In the genomic region with DNA sequence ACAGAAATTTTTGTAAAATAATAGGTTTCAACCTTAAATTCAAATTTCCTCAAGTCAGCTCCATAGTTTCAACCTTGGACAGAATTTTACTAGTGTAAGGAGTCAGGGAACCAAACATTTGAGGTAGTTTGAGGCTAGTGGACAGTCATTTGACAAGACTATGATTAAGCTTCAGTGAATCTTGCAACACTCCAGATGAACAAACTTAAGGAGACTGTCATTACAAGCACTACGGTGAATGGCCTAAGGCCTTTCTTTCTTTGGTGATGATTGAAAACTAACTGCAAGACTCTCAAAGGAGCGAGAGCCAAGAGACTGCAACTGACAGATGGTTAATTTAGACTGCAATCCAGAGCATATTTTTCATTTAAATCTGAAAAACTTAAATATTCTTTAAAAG, we compare ENCODE assay signal across 28 cellular contexts.
A peak's percentile ranks its signal among the peaks of the same experiment; 100 is the strongest.
DNase-seq lines count a peak whose midpoint lies in the region; ATAC-seq and TF ChIP-seq lines count a peak whose summit lies in the region.
"Had no signal": no experiment of that assay in that cellular context is flagged by ENCODE, and none has a peak within 500 bp of the region (broad histone marks: within the 10 kb centered on the region; RNA-seq: fewer than 3 reads in every experiment).

No MANE protein-coding gene starts in this region.

- H3K4me1 ChIP-seq in breast epithelium = no peaks in the 10 kb centered on the region
- H3K4me1 ChIP-seq in CD8-positive, alpha-beta T cell (ENCODE audit: insufficient read depth, low read length) = no peaks in the 10 kb centered on the region
- H3K4me1 ChIP-seq: colonic mucosa, esophagus squamous epithelium, lower lobe of right lung, neural progenitor cell, thyroid gland had no signal

- no peak for TF ChIP-seq CTCF in MCF 10A (IDR thresholded peaks at IDR 0.05; ENCODE audit: unreplicated experiment)
- no peak for TF ChIP-seq CTCF in breast epithelium (IDR thresholded peaks at IDR 0.05)
- TF ChIP-seq CTCF in fibroblast of the aortic adventitia (IDR thresholded peaks at IDR 0.05; ENCODE audit: insufficient read depth, low read length) = no peak
- no peak for TF ChIP-seq CTCF in CD8-positive, alpha-beta T cell (IDR thresholded peaks at IDR 0.05)

- H3K27me3 ChIP-seq in breast epithelium = no peaks in the 10 kb centered on the region
- H3K27me3 ChIP-seq in CD8-positive, alpha-beta T cell (ENCODE audit: insufficient read depth, low read length) = no peaks in the 10 kb centered on the region
- H3K27me3 ChIP-seq: colonic mucosa, esophagus squamous epithelium, neural progenitor cell, thyroid gland had no signal

- H3K4me3 Mint-ChIP-seq in MCF 10A (ENCODE audit: unreplicated experiment) = no peak overlapping the region
- no peak overlapping the region for H3K4me3 Mint-ChIP-seq in CD8-positive, alpha-beta T cell
- H3K4me3 Mint-ChIP-seq: activated CD4-positive, alpha-beta T cell treated with anti-CD3 and anti-CD28 coated beads for 36 hours; activated T-cell treated with anti-CD3 and anti-CD28 coated beads, Interleukin-2, amount 50 U/mL, for 4 hours; B cell; brain; effector memory CD8-positive, alpha-beta T cell; neural progenitor cell; stimulated activated naive CD8-positive, alpha-beta T cell treated with anti-CD3 and anti-CD28 coated beads, Interleukin-15, amount 100 ng/mL, for 72 hours had no signal

- no peak overlapping the region for H3K27ac ChIP-seq in breast epithelium
- H3K27ac ChIP-seq in CD8-positive, alpha-beta T cell (ENCODE audit: low read depth, low read length) = no peak overlapping the region
- H3K27ac ChIP-seq: 22Rv1, colonic mucosa, esophagus squamous epithelium, lower lobe of right lung, neural progenitor cell, thyroid gland had no signal

- POLR2A ChIA-PET in MCF 10A (lab: Yijun Ruan, JAX) = interaction anchor here (0.5 to 3.2 kb wide), 3 partner anchors 9 to 1105 kb away, joined by 3 to 18 read pairs (median 4); no protein-coding TSS in a partner anchor
- POLR2A ChIA-PET in CD8-positive, alpha-beta T cell (lab: Charles Lee) = no interaction called here

- H3K36me3 ChIP-seq in breast epithelium = no peaks in the 10 kb centered on the region
- H3K36me3 ChIP-seq in CD8-positive, alpha-beta T cell (ENCODE audit: insufficient read depth, low read length) = no peaks in the 10 kb centered on the region
- H3K36me3 ChIP-seq: colonic mucosa, esophagus squamous epithelium, lower lobe of right lung, neural progenitor cell, thyroid gland had no signal

- CTCF ChIA-PET in MCF 10A (lab: Yijun Ruan, JAX) = interaction anchor here (0.5 to 1.1 kb wide), 2 partner anchors 22 to 82 kb away, joined by 3 read pairs; no protein-coding TSS in a partner anchor
- CTCF ChIA-PET in CD8-positive, alpha-beta T cell (lab: Charles Lee) = no interaction called here

- H3K36me3 Mint-ChIP-seq in MCF 10A (ENCODE audit: insufficient read depth, unreplicated experiment) = no peaks in the 10 kb centered on the region
- no peaks in the 10 kb centered on the region for H3K36me3 Mint-ChIP-seq in CD8-positive, alpha-beta T cell
- H3K36me3 Mint-ChIP-seq: brain, neural progenitor cell had no signal

- H3K27me3 Mint-ChIP-seq in MCF 10A (ENCODE audit: insufficient read depth, unreplicated experiment) = no peaks in the 10 kb centered on the region
- no peaks in the 10 kb centered on the region for H3K27me3 Mint-ChIP-seq in CD8-positive, alpha-beta T cell (ENCODE audit: low read depth)
- H3K27me3 Mint-ChIP-seq: B cell; effector memory CD8-positive, alpha-beta T cell; stimulated activated naive CD8-positive, alpha-beta T cell treated with anti-CD3 and anti-CD28 coated beads, Interleukin-15, amount 100 ng/mL, for 72 hours had no signal

- intact Hi-C loops in MCF 10A (cut with micrococcal nuclease) = no loop called here
- intact Hi-C loops in breast epithelium (cut with DNase I; ENCODE audit: low total_unique reads) = loop anchor here (5.0 kb wide), 1 partner anchor 1202 kb away; no protein-coding TSS in a partner anchor
- intact Hi-C loops in CD8-positive, alpha-beta T cell (cut with DNase I, micrococcal nuclease) = no loop called here

- H3K4me1 Mint-ChIP-seq in MCF 10A (ENCODE audit: insufficient read depth, unreplicated experiment) = peaks cover 8% of the 10 kb centered on the region
- no peaks in the 10 kb centered on the region for H3K4me1 Mint-ChIP-seq in CD8-positive, alpha-beta T cell (ENCODE audit: low read depth)
- H3K4me1 Mint-ChIP-seq: activated CD4-positive, alpha-beta T cell treated with anti-CD3 and anti-CD28 coated beads for 36 hours; B cell; brain; neural progenitor cell; stimulated activated naive CD8-positive, alpha-beta T cell treated with anti-CD3 and anti-CD28 coated beads, Interleukin-15, amount 100 ng/mL, for 72 hours had no signal

- no peaks in the 10 kb centered on the region for H3K9me3 Mint-ChIP-seq in MCF 10A (ENCODE audit: unreplicated experiment)
- H3K9me3 Mint-ChIP-seq in CD8-positive, alpha-beta T cell = no peaks in the 10 kb centered on the region
- H3K9me3 Mint-ChIP-seq: activated T-cell treated with anti-CD3 and anti-CD28 coated beads, Interleukin-2, amount 50 U/mL, for 4 hours; brain; effector memory CD8-positive, alpha-beta T cell; neural progenitor cell; stimulated activated naive CD8-positive, alpha-beta T cell treated with anti-CD3 and anti-CD28 coated beads, Interleukin-15, amount 100 ng/mL, for 72 hours had no signal

- no peak for ATAC-seq in CD8-positive, alpha-beta T cell
- ATAC-seq in HG02798 (IDR thresholded peaks at IDR 0.05; ENCODE audit: poor library complexity, unreplicated experiment) = no peak
- no peak for ATAC-seq in HG03460 (IDR thresholded peaks at IDR 0.05; ENCODE audit: unreplicated experiment)
- ATAC-seq: activated CD4-positive, alpha-beta T cell treated with anti-CD3 and anti-CD28 coated beads for 36 hours; activated T-cell treated with anti-CD3 and anti-CD28 coated beads, Interleukin-2, amount 50 U/mL, for 4 hours; effector memory CD8-positive, alpha-beta T cell; lower lobe of right lung; sciatic nerve; stimulated activated naive CD8-positive, alpha-beta T cell treated with anti-CD3 and anti-CD28 coated beads, Interleukin-15, amount 100 ng/mL, for 72 hours had no signal

- H3K27ac Mint-ChIP-seq in MCF 10A (ENCODE audit: low read depth, unreplicated experiment) = no peak overlapping the region
- H3K27ac Mint-ChIP-seq in CD8-positive, alpha-beta T cell = no peak overlapping the region
- H3K27ac Mint-ChIP-seq: activated CD4-positive, alpha-beta T cell treated with anti-CD3 and anti-CD28 coated beads for 36 hours; B cell; effector memory CD8-positive, alpha-beta T cell; neural progenitor cell; stimulated activated naive CD8-positive, alpha-beta T cell treated with anti-CD3 and anti-CD28 coated beads, Interleukin-15, amount 100 ng/mL, for 72 hours had no signal

- DNase-seq in MCF 10A (ENCODE audit: unreplicated experiment) (peak; percentile 77), breast epithelium (ENCODE audit: low spot score in 2 of 2) (no peak), amniotic epithelial cell (ENCODE audit: low read depth) (peak; percentile 21), fibroblast of the aortic adventitia (ENCODE audit: low read depth) (peak; percentile 3), NCI-H146 treated with DMSO at 0.1 percent for 48 hours (lab: John Stamatoyannopoulos, UW; ENCODE audit: unreplicated experiment) (no peak)
- DNase-seq in CD8-positive, alpha-beta T cell = no peak
- DNase-seq: activated CD4-positive, alpha-beta T cell treated with anti-CD3 and anti-CD28 coated beads for 36 hours; activated T-cell treated with anti-CD3 and anti-CD28 coated beads, Interleukin-2, amount 50 U/mL, for 4 hours; colonic mucosa; effector memory CD8-positive, alpha-beta T cell; esophagus squamous epithelium; head of caudate nucleus; Karpas-422; kidney glomerular epithelial cell; lower lobe of right lung; NCI-H1930; NCI-H82; stimulated activated CD4-positive, alpha-beta T cell treated with anti-CD3 and anti-CD28 coated beads, Interleukin-15, amount 100 ng/mL, for 24 hours; stimulated activated naive CD8-positive, alpha-beta T cell treated with anti-CD3 and anti-CD28 coated beads, Interleukin-15, amount 100 ng/mL, for 72 hours; T-helper 1 cell; thyroid gland had no signal

- BruUV-seq in MCF 10A (replicated peaks; lab: Mats Ljungman, UMichigan) = no TSS peak

- H3K9me3 ChIP-seq in breast epithelium = no peaks in the 10 kb centered on the region
- H3K9me3 ChIP-seq in CD8-positive, alpha-beta T cell (ENCODE audit: low read length) = no peaks in the 10 kb centered on the region
- H3K9me3 ChIP-seq: colonic mucosa, esophagus squamous epithelium, lower lobe of right lung, thyroid gland had no signal

- no peak for TF ChIP-seq POLR2A in breast epithelium (IDR thresholded peaks at IDR 0.05)

- H3K4me3 ChIP-seq in breast epithelium (no peak overlapping the region), fibroblast of the aortic adventitia (ENCODE audit: low read depth, low read length) (no peak overlapping the region)
- no peak overlapping the region for H3K4me3 ChIP-seq in CD8-positive, alpha-beta T cell (ENCODE audit: low read depth, low read length)
- H3K4me3 ChIP-seq: colonic mucosa, esophagus squamous epithelium, lower lobe of right lung, neural progenitor cell, thyroid gland had no signal

Comparison
In these comparisons a context has a peak if more than half of its experiments do, and no peak if none do; other contexts are left out.
1. DNase-seq: peak in MCF 10A (single experiment), amniotic epithelial cell (single experiment) and fibroblast of the aortic adventitia (single experiment); none in breast epithelium (0 of 2), CD8-positive, alpha-beta T cell (0 of 7) and NCI-H146 treated with DMSO at 0.1 percent for 48 hours (single experiment).